In the genomic region with DNA sequence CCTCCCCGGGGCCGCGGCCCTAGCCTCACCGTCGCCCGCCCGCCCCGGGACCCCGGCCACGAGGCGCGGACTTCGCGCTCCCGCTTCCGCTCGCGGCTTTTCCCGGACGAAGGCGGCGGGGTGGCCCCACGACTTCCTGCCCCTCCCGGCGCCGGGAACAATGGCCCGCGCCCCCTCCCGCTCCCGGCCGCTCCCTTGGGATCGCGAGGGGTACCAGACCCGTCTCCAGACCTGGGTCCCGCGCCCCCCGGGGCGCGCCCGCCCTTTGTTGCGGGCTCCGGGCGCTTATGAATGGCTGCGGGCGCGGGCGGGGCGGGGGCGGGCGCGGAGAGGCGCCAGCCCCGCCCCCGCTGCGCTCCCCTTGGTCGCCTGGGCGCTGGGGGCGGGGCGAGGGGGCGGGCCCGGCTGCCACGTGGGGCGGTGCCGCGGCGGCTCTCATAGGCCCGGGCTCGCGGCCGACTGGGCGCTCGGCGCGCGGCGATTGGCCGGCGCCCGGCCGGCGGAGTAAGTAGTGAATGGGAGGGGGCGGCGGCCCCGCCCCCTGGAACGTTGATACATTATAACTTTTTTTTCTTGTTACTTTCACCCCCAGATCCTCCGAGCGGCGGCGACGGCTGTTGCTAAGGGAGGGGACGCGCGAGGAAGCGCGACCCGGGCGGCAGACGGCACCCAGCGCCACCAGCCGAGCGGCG, we compare ENCODE assay signal across 8 cellular contexts. TPM values are rescaled to one million over a fixed set of nuclear protein-coding genes. Genes with fewer than 3 reads are reported as not detected.
A peak's percentile ranks its signal among the peaks of the same experiment; 100 is the strongest.
DNase-seq lines count a peak whose midpoint lies in the region; ATAC-seq, FAIRE-seq and TF ChIP-seq lines count a peak whose summit lies in the region.

No MANE protein-coding gene starts in this region.

- peaks cover 10% of the 10 kb centered on the region for H3K4me1 Mint-ChIP-seq in CD4-positive, alpha-beta T cell (ENCODE audit: low read depth)

- TF ChIP-seq POLR2A in H1 (IDR thresholded peaks at IDR 0.05; ENCODE audit: control extremely low read depth in 1 of 2, low read depth in 2 of 2, low read length in 2 of 2): peak; percentile 60 to 65

- intact Hi-C loops in CD4-positive, alpha-beta T cell (cut with DNase I, micrococcal nuclease): loop anchor here (1.0 to 10.0 kb wide), 5 partner anchors 10 to 455 kb away; a partner anchor contains a TSS

- peak; percentile 55 for ATAC-seq in CD4-positive, alpha-beta T cell (ENCODE audit: poor library complexity)
- ATAC-seq in GM19468 (IDR thresholded peaks at IDR 0.05; ENCODE audit: extremely low read depth, unreplicated experiment): peak; percentile 31

- peak; percentile 90 to 97 (median 94) for DNase-seq in CD4-positive, alpha-beta T cell
- peak in 72 of 76 experiments; percentile 52 to 98 (median 94) for DNase-seq in HUDEP-2 (lab: John Stamatoyannopoulos, UW; ENCODE audit: unreplicated experiment in 76 of 76)
- DNase-seq in NOMO-1 (lab: John Stamatoyannopoulos, UW; ENCODE audit: unreplicated experiment in 2 of 2): peak; percentile 91 to 97
- DNase-seq in activated CD8-positive, alpha-beta memory T cell treated with anti-CD3 and anti-CD28 coated beads for 4 hours (ENCODE audit: low read depth in 2 of 2): peak; percentile 86 to 90
- peak in 1 of 2 experiments; percentile 89 for DNase-seq in H1 (ENCODE audit: low read depth in 1 of 2, low spot score in 2 of 2)
- DNase-seq in mesenteric fat pad (ENCODE audit: low spot score): peak; percentile 97
- peak; percentile 78 for DNase-seq in stimulated activated CD8-positive, alpha-beta memory T cell treated with anti-CD3 and anti-CD28 coated beads, Interleukin-15, amount 100 ng/mL, for 1 hour (ENCODE audit: low read depth)

- peak overlapping the region; percentile 66 to 99 (median 83) for H3K4me3 ChIP-seq in H1 (ENCODE audit: extremely low read depth in 1 of 4, insufficient read depth in 2 of 4, low read depth in 3 of 4, low read length in 4 of 4)

- H3K4me1 ChIP-seq in H1 (replicated peaks in 1 of 4; ENCODE audit: control insufficient read depth in 3 of 4, insufficient read depth in 4 of 4, low read length in 3 of 4): peaks cover 0 to 29% (median 13%) of the 10 kb centered on the region in 4 experiments; a peak in 6 of 7 replicates

- TF ChIP-seq CTCF in CD4-positive, alpha-beta T cell (IDR thresholded peaks at IDR 0.05): no peak
- TF ChIP-seq CTCF in H1 (IDR thresholded peaks at IDR 0.05; ENCODE audit: control extremely low read depth in 1 of 3, insufficient read depth in 1 of 3, low read depth in 1 of 3, low read length in 3 of 3): no peak

- TF ChIP-seq RAD21 in H1 (IDR thresholded peaks at IDR 0.05 in 1 of 2, conservative IDR thresholded peaks at IDR 0.05 in 1 of 2; ENCODE audit: low read depth in 2 of 2, low read length in 2 of 2): no peak

- H3K9me3 Mint-ChIP-seq in CD4-positive, alpha-beta T cell: no peaks in the 10 kb centered on the region

- H3K27ac ChIP-seq in CD4-positive, alpha-beta T cell (ENCODE audit: low read depth, low read length): peak overlapping the region; percentile 86
- peak overlapping the region; percentile 94; the same call in 1 of the 2 replicates for H3K27ac ChIP-seq in H1 (ENCODE audit: low read depth, low read length)

- peak overlapping the region; percentile 97 for H3K4me3 Mint-ChIP-seq in CD4-positive, alpha-beta T cell

- H3K36me3 Mint-ChIP-seq in CD4-positive, alpha-beta T cell (ENCODE audit: low read depth): peaks cover 25% of the 10 kb centered on the region

- no peak overlapping the region for H4K91ac ChIP-seq in H1 (replicated peaks; ENCODE audit: insufficient read length, low read length)

- CTCF ChIA-PET in CD4-positive, alpha-beta T cell (lab: Charles Lee): interaction anchor here (0.7 to 1.1 kb wide), 5 partner anchors 12 to 28 kb away, joined by 3 to 12 read pairs (median 4); no protein-coding TSS in a partner anchor
- CTCF ChIA-PET in H1 (lab: Charles Lee; ENCODE audit: partially characterized antibody): no interaction called here

- no peaks in the 10 kb centered on the region for H3K9me3 ChIP-seq in CD4-positive, alpha-beta T cell (ENCODE audit: control insufficient read depth, low read length)
- no peaks in the 10 kb centered on the region for H3K9me3 ChIP-seq in H1 (ENCODE audit: insufficient read depth in 2 of 2, low read depth in 1 of 2, low read length in 1 of 2)

- H4K20me1 ChIP-seq in H1 (replicated peaks in 1 of 2; ENCODE audit: control insufficient read depth in 1 of 2, insufficient read depth in 2 of 2, low read length in 2 of 2): peaks cover 9 to 14% of the 10 kb centered on the region in 2 experiments

- H3K23ac ChIP-seq in H1 (ENCODE audit: insufficient read length): no peak overlapping the region

- peaks cover 9 to 39% of the 10 kb centered on the region in 2 experiments for H3K79me2 ChIP-seq in H1 (ENCODE audit: control insufficient read depth in 1 of 2, insufficient read depth in 2 of 2, low read length in 2 of 2)

- peak overlapping the region; percentile 92 for H3K27ac Mint-ChIP-seq in CD4-positive, alpha-beta T cell

- H3K9ac ChIP-seq in H1 (replicated peaks in 1 of 4; ENCODE audit: extremely low read depth in 1 of 4, low read depth in 3 of 4, low read length in 3 of 4): peak overlapping the region; percentile 52 to 98 (median 87)

- H3K56ac ChIP-seq in H1 (replicated peaks; ENCODE audit: insufficient read length, low read depth, low read length): no peak overlapping the region

- no peak for FAIRE-seq in H1 (lab: Jason Lieb, UNC)

- 2% methylated on average over 29 of the region's 102 CpGs; no CpG with 5 or more reads in 1 of the 2 experiments for WGBS in H1 (ENCODE audit: extremely low coverage in 1 of 2, insufficient coverage in 1 of 2, insufficient read length in 1 of 2, insufficient replicate concordance in 2 of 2, low coverage in 1 of 2, low lambda C conversion rate in 2 of 2, missing lambda C conversion rate in 1 of 2), 2 experiments

- peak overlapping the region; percentile 98; the same call in 1 of the 2 replicates for H4K8ac ChIP-seq in H1 (ENCODE audit: extremely low read depth, insufficient read depth, low read length)

- no peak for TF ChIP-seq EP300 in H1 (IDR thresholded peaks at IDR 0.05; ENCODE audit: borderline replicate concordance in 1 of 2, low read depth in 2 of 2, low read length in 2 of 2)

- H2BK120ac ChIP-seq in H1 (replicated peaks; ENCODE audit: low read depth, low read length): no peak overlapping the region

- H3K4me2 ChIP-seq in H1 (ENCODE audit: insufficient read depth in 1 of 2, low read depth in 2 of 2, low read length in 2 of 2): peak overlapping the region; percentile 42 to 79; a peak in 3 of 4 replicates

- no peak overlapping the region for H2AFZ ChIP-seq in H1 (ENCODE audit: low read length)

- peaks cover 8% of the 10 kb centered on the region; the same call in 1 of the 2 replicates for H3K79me1 ChIP-seq in H1 (ENCODE audit: low read depth, low read length)

- no peaks in the 10 kb centered on the region for H3K27me3 ChIP-seq in CD4-positive, alpha-beta T cell (ENCODE audit: control insufficient read depth, insufficient read depth, low read length)
- H3K27me3 ChIP-seq in H1 (replicated peaks in 1 of 4; ENCODE audit: control insufficient read depth in 3 of 4, extremely low read depth in 1 of 4, insufficient read depth in 3 of 4, low read length in 3 of 4): no peaks in the 10 kb centered on the region

- no peak overlapping the region for H2BK12ac ChIP-seq in H1 (ENCODE audit: low read depth, low read length)

- POLR2A ChIA-PET in CD4-positive, alpha-beta T cell (lab: Charles Lee): interaction anchor here (0.9 to 2.3 kb wide), 7 partner anchors 11 to 26 kb away, joined by 3 to 57 read pairs (median 9); a partner anchor contains a TSS
- POLR2A ChIA-PET in H1 (lab: Charles Lee; ENCODE audit: partially characterized antibody): interaction anchor here (0.7 to 14.3 kb wide), 10 partner anchors 11 to 222 kb away, joined by 3 to 456 read pairs (median 4); a partner anchor contains a TSS

- peaks cover 2% of the 10 kb centered on the region; the same call in 1 of the 2 replicates for H3K23me2 ChIP-seq in H1 (ENCODE audit: low read depth, low read length)

- H3K14ac ChIP-seq in H1 (ENCODE audit: insufficient read length): no peak overlapping the region

- no peak overlapping the region for H3K4ac ChIP-seq in H1 (replicated peaks; ENCODE audit: insufficient read length, low read depth, low read length)

- H2BK20ac ChIP-seq in H1 (ENCODE audit: low read length): no peak overlapping the region

- H3K27me3 Mint-ChIP-seq in CD4-positive, alpha-beta T cell: no peaks in the 10 kb centered on the region

- peak overlapping the region; percentile 77 for H4K5ac ChIP-seq in H1 (ENCODE audit: insufficient read length, low read depth, low read length)

- H3K36me3 ChIP-seq in H1 (ENCODE audit: control insufficient read depth in 2 of 4, insufficient read depth in 4 of 4, low read length in 3 of 4): peaks cover 10 to 35% (median 23%) of the 10 kb centered on the region in 4 experiments

- H3K18ac ChIP-seq in H1 (ENCODE audit: extremely low read depth, low read length): no peak overlapping the region; the same call in 1 of the 2 replicates

- no peak overlapping the region for H2AK5ac ChIP-seq in H1 (ENCODE audit: low read depth, low read length)

- no peak overlapping the region; the same call in 1 of the 2 replicates for H2BK5ac ChIP-seq in H1 (ENCODE audit: low read depth, low read length)

- no peak overlapping the region for H2BK15ac ChIP-seq in H1 (ENCODE audit: low read length)

RNA-seq across cellular contexts. Expression of a gene that starts 1.1 kb away (rescaled TPM):
- 100 to 1,000 TPM; 214 to 228 TPM for total RNA-seq in CD4-positive, alpha-beta T cell
- total RNA-seq in H1 (2021; fragmentation: NEBNext Ultra II Directional; extraction: Animal tissue kit (Norgen Biotek cat#: 25700)): 159 and 166 TPM in 2 replicates
- polyA plus RNA-seq in H1 (2011; rRNA removed): 39.8 and 86.0 TPM in 2 replicates
- 38.5 TPM for polyA plus RNA-seq in H1 (2011; cell fraction: cytosol; rRNA removed)
- 85.2 TPM for polyA plus RNA-seq in H1 (2011; cell fraction: nucleus; rRNA removed)
- polyA plus RNA-seq in H1 (2012, experiment 1 of 2): 58.2 to 110 TPM (median 92.2 TPM) in 4 replicates
- 90.5 TPM for polyA plus RNA-seq in H1 (2012, experiment 2 of 2)
- 95.6 TPM for polyA plus RNA-seq in H1 (2013, experiment 1 of 2)
- 90.3 TPM for polyA plus RNA-seq in H1 (2013, experiment 2 of 2)
- polyA minus RNA-seq in H1 (2011; rRNA and poly(A)+ RNA removed): 10.3 and 14.3 TPM in 2 replicates
- 86.0 TPM for polyA minus RNA-seq in H1 (2011; cell fraction: cytosol; rRNA and poly(A)+ RNA removed)
- polyA minus RNA-seq in H1 (2011; cell fraction: nucleus; rRNA and poly(A)+ RNA removed): 55.2 TPM
- total RNA-seq in mesenteric fat pad: 156 TPM

RNA-seq across cellular contexts. Expression of a gene that starts 7.9 kb away (rescaled TPM):
- total RNA-seq in CD4-positive, alpha-beta T cell: 10 to 100 TPM; 77.6 to 92.6 TPM
- total RNA-seq in H1 (2021; fragmentation: NEBNext Ultra II Directional; extraction: Animal tissue kit (Norgen Biotek cat#: 25700)): 174 and 182 TPM in 2 replicates
- 249 and 338 TPM in 2 replicates for polyA plus RNA-seq in H1 (2011; rRNA removed)
- polyA plus RNA-seq in H1 (2011; cell fraction: cytosol; rRNA removed): 142 TPM
- polyA plus RNA-seq in H1 (2011; cell fraction: nucleus; rRNA removed): 120 TPM
- 87.3 to 189 TPM (median 180 TPM) in 4 replicates for polyA plus RNA-seq in H1 (2012, experiment 1 of 2)
- 328 TPM for polyA plus RNA-seq in H1 (2012, experiment 2 of 2)
- 148 TPM for polyA plus RNA-seq in H1 (2013, experiment 1 of 2)
- 145 TPM for polyA plus RNA-seq in H1 (2013, experiment 2 of 2)
- 13.4 and 18.6 TPM in 2 replicates for polyA minus RNA-seq in H1 (2011; rRNA and poly(A)+ RNA removed)
- 118 TPM for polyA minus RNA-seq in H1 (2011; cell fraction: cytosol; rRNA and poly(A)+ RNA removed)
- 40.2 TPM for polyA minus RNA-seq in H1 (2011; cell fraction: nucleus; rRNA and poly(A)+ RNA removed)
- total RNA-seq in mesenteric fat pad: 189 TPM

RNA-seq across cellular contexts. Expression of a gene that starts 11.6 kb away (rescaled TPM):
- under 1 TPM in 1 of 2 experiments, not detected in 1; 0.22 TPM for total RNA-seq in CD4-positive, alpha-beta T cell
- total RNA-seq in H1 (2021; fragmentation: NEBNext Ultra II Directional; extraction: Animal tissue kit (Norgen Biotek cat#: 25700)): 14.7 and 18.0 TPM in 2 replicates
- polyA plus RNA-seq in H1 (2011; rRNA removed): 4.9 and 11.6 TPM in 2 replicates
- polyA plus RNA-seq in H1 (2011; cell fraction: cytosol; rRNA removed): 7.4 TPM
- 39.9 TPM for polyA plus RNA-seq in H1 (2011; cell fraction: nucleus; rRNA removed)
- polyA plus RNA-seq in H1 (2012, experiment 1 of 2): 4.2 to 12.2 TPM (median 10.1 TPM) in 4 replicates
- 3.2 TPM for polyA plus RNA-seq in H1 (2012, experiment 2 of 2)
- 11.0 TPM for polyA plus RNA-seq in H1 (2013, experiment 1 of 2)
- 9.9 TPM for polyA plus RNA-seq in H1 (2013, experiment 2 of 2)
- 2.0 and 2.2 TPM in 2 replicates for polyA minus RNA-seq in H1 (2011; rRNA and poly(A)+ RNA removed)
- polyA minus RNA-seq in H1 (2011; cell fraction: cytosol; rRNA and poly(A)+ RNA removed): 8.2 TPM
- polyA minus RNA-seq in H1 (2011; cell fraction: nucleus; rRNA and poly(A)+ RNA removed): 11.6 TPM
- total RNA-seq in mesenteric fat pad: 6.2 TPM

RNA-seq across cellular contexts. Expression of a gene that starts 19.7 kb away (rescaled TPM):
- total RNA-seq in CD4-positive, alpha-beta T cell: 100 to 1,000 TPM; 614 to 628 TPM
- total RNA-seq in H1 (2021; fragmentation: NEBNext Ultra II Directional; extraction: Animal tissue kit (Norgen Biotek cat#: 25700)): 175 TPM in 2 replicates
- polyA plus RNA-seq in H1 (2011; rRNA removed): 199 and 331 TPM in 2 replicates
- 472 TPM for polyA plus RNA-seq in H1 (2011; cell fraction: cytosol; rRNA removed)
- polyA plus RNA-seq in H1 (2011; cell fraction: nucleus; rRNA removed): 581 TPM
- polyA plus RNA-seq in H1 (2012, experiment 1 of 2): 213 to 357 TPM (median 316 TPM) in 4 replicates
- polyA plus RNA-seq in H1 (2012, experiment 2 of 2): 95.1 TPM
- 151 TPM for polyA plus RNA-seq in H1 (2013, experiment 1 of 2)
- polyA plus RNA-seq in H1 (2013, experiment 2 of 2): 135 TPM
- polyA minus RNA-seq in H1 (2011; rRNA and poly(A)+ RNA removed): 44.5 and 56.0 TPM in 2 replicates
- polyA minus RNA-seq in H1 (2011; cell fraction: cytosol; rRNA and poly(A)+ RNA removed): 77.4 TPM
- polyA minus RNA-seq in H1 (2011; cell fraction: nucleus; rRNA and poly(A)+ RNA removed): 99.9 TPM
- total RNA-seq in mesenteric fat pad: 243 TPM

RNA-seq across cellular contexts. Expression of a gene that starts 25.9 kb away (rescaled TPM):
- total RNA-seq in CD4-positive, alpha-beta T cell: 10 to 100 TPM; 32.0 to 38.3 TPM
- 44.5 and 54.6 TPM in 2 replicates for total RNA-seq in H1 (2021; fragmentation: NEBNext Ultra II Directional; extraction: Animal tissue kit (Norgen Biotek cat#: 25700))
- 125 and 159 TPM in 2 replicates for polyA plus RNA-seq in H1 (2011; rRNA removed)
- polyA plus RNA-seq in H1 (2011; cell fraction: cytosol; rRNA removed): 76.1 TPM
- 72.4 TPM for polyA plus RNA-seq in H1 (2011; cell fraction: nucleus; rRNA removed)
- 39.9 to 68.4 TPM (median 61.5 TPM) in 4 replicates for polyA plus RNA-seq in H1 (2012, experiment 1 of 2)
- 79.3 TPM for polyA plus RNA-seq in H1 (2012, experiment 2 of 2)
- polyA plus RNA-seq in H1 (2013, experiment 1 of 2): 50.0 TPM
- polyA plus RNA-seq in H1 (2013, experiment 2 of 2): 59.2 TPM
- 6.8 and 9.7 TPM in 2 replicates for polyA minus RNA-seq in H1 (2011; rRNA and poly(A)+ RNA removed)
- polyA minus RNA-seq in H1 (2011; cell fraction: cytosol; rRNA and poly(A)+ RNA removed): 22.8 TPM
- polyA minus RNA-seq in H1 (2011; cell fraction: nucleus; rRNA and poly(A)+ RNA removed): 20.8 TPM
- 53.2 TPM for total RNA-seq in mesenteric fat pad
